ENCODE assay signal across 24 cellular contexts in genomic region chr12:93875157-93875556, GRCh38.
DNase-seq lines count a peak whose midpoint lies in the region; ATAC-seq, FAIRE-seq and TF ChIP-seq lines count a peak whose summit lies in the region.
"Had no signal": no experiment of that assay in that cellular context is flagged by ENCODE, and none has a peak within 500 bp of the region (broad histone marks: within the 10 kb centered on the region; RNA-seq: fewer than 3 reads in every experiment).

No MANE protein-coding gene starts in this region.

- POLR2A ChIA-PET in HepG2 (lab: Yijun Ruan, JAX), result no interaction called here
- POLR2A ChIA-PET in K562 (lab: Yijun Ruan, JAX), result no interaction called here

- TF ChIP-seq EP300 in HepG2 (IDR thresholded peaks at IDR 0.05; ENCODE audit: low read depth in 2 of 2, low read length in 2 of 2), result no peak
- no peak for TF ChIP-seq EP300 in HepG2 (CRISPR knock-in tag; IDR thresholded peaks at IDR 0.05; ENCODE audit: borderline replicate concordance)
- no peak for TF ChIP-seq EP300 in K562 (IDR thresholded peaks at IDR 0.05; ENCODE audit: low read length)

- TF ChIP-seq POLR2A in HepG2 (IDR thresholded peaks at IDR 0.05; ENCODE audit: insufficient read depth in 1 of 2, low read depth in 2 of 2, low read length in 2 of 2) (no peak), right lobe of liver (IDR thresholded peaks at IDR 0.05) (no peak), K562 (conservative IDR thresholded peaks at IDR 0.05) (no peak)

- intact Hi-C loops in HepG2 (cut with micrococcal nuclease; ENCODE audit: unreplicated experiment) (no loop called here), right lobe of liver (cut with DNase I) (no loop called here), K562 (cut with micrococcal nuclease) (no loop called here)

- H3K4me2 ChIP-seq in HepG2 (ENCODE audit: low read depth, low read length) (no peak overlapping the region), K562 (ENCODE audit: insufficient read depth, low read length) (no peak overlapping the region)
- H3K4me2 ChIP-seq: BLaER1 had no signal

- in situ Hi-C loops in HepG2 (cut with HindIII; ENCODE audit: extremely low pct_ligation_motif_present, low pct_unique_long_range_greater_than_20kb), result no loop called here
- in situ Hi-C loops in K562 (cut with MboI), result no loop called here

- H3K9ac ChIP-seq in HepG2 (ENCODE audit: insufficient read depth, low read depth, low read length) (no peak overlapping the region), K562 (ENCODE audit: insufficient read depth in 1 of 2, low read depth in 2 of 2, low read length in 2 of 2) (no peak overlapping the region)
- H3K9ac ChIP-seq: BLaER1 had no signal

- no peak for TF ChIP-seq CTCF in HepG2 (CRISPR knock-in tag; IDR thresholded peaks at IDR 0.05)
- TF ChIP-seq CTCF in right lobe of liver (IDR thresholded peaks at IDR 0.05), result no peak
- TF ChIP-seq CTCF in K562 (IDR thresholded peaks at IDR 0.05 in 2 of 3, conservative IDR thresholded peaks at IDR 0.05 in 1 of 3; ENCODE audit: insufficient read depth in 2 of 3, low read depth in 1 of 3, low read length in 3 of 3), result no peak

- H2AFZ ChIP-seq in HepG2 (ENCODE audit: low read length), result no peak overlapping the region
- no peak overlapping the region for H2AFZ ChIP-seq in K562 (ENCODE audit: low read depth, low read length)

- H3K36me3 ChIP-seq in HepG2 (replicated peaks in 1 of 2; ENCODE audit: control insufficient read depth in 1 of 2, insufficient read depth in 2 of 2, low read length in 2 of 2) (no peaks in the 10 kb centered on the region), right lobe of liver (no peaks in the 10 kb centered on the region), K562 (ENCODE audit: control insufficient read depth, insufficient read depth, low read length) (no peaks in the 10 kb centered on the region)
- H3K36me3 ChIP-seq: BE2C, BLaER1 had no signal

- H3K27ac ChIP-seq in HepG2 (ENCODE audit: extremely low read length, insufficient read depth, low read length) (no peak overlapping the region), right lobe of liver (no peak overlapping the region), K562 (ENCODE audit: extremely low read depth, low read depth, low read length) (no peak overlapping the region)
- H3K27ac ChIP-seq: BLaER1 had no signal

- H3K4me1 ChIP-seq in HepG2 (ENCODE audit: insufficient read depth, low read length) (no peaks in the 10 kb centered on the region), right lobe of liver (no peaks in the 10 kb centered on the region), K562 (replicated peaks in 1 of 2; ENCODE audit: control insufficient read depth in 2 of 2, insufficient read depth in 2 of 2, low read length in 2 of 2) (no peaks in the 10 kb centered on the region; a peak in 1 of 5 replicates)
- H3K4me1 ChIP-seq: BE2C, BLaER1 had no signal

- H3K9me3 ChIP-seq in HepG2 (ENCODE audit: low read length) (peaks cover 14% of the 10 kb centered on the region; the same call in 1 of the 2 replicates), right lobe of liver (no peaks in the 10 kb centered on the region), K562 (replicated peaks; ENCODE audit: control insufficient read depth, insufficient read depth, low read depth, low read length) (peaks cover 4% of the 10 kb centered on the region)
- H3K9me3 ChIP-seq: BE2C had no signal

- H3K4me3 ChIP-seq in HepG2 (replicated peaks in 1 of 3; ENCODE audit: insufficient read depth in 1 of 3, low read depth in 2 of 3, low read length in 3 of 3) (no peak overlapping the region), right lobe of liver (no peak overlapping the region), K562 (no peak overlapping the region)
- H3K4me3 ChIP-seq: BLaER1, GM12878 had no signal

- 0% methylated on average over 1 of the region's 1 CpG for WGBS in HepG2 (ENCODE audit: low lambda C conversion rate)
- 75% methylated on average over 1 of the region's 1 CpG for WGBS in right lobe of liver (ENCODE audit: insufficient coverage, low coverage, low lambda C conversion rate, missing lambda C conversion rate)
- 0% methylated on average over 1 of the region's 1 CpG for WGBS in K562 (ENCODE audit: insufficient coverage, low coverage, missing lambda C conversion rate)

- BruUV-seq in HepG2 (replicated peaks; lab: Mats Ljungman, UMichigan) (no TSS peak), K562 (replicated peaks; lab: Mats Ljungman, UMichigan) (no TSS peak)

- H3K9me1 ChIP-seq in K562 (ENCODE audit: control insufficient read depth, insufficient read depth, low read length), result no peaks in the 10 kb centered on the region

- H3K27me3 ChIP-seq in HepG2 (ENCODE audit: control insufficient read depth in 1 of 2, insufficient read depth in 2 of 2, low read length in 2 of 2) (no peaks in the 10 kb centered on the region), right lobe of liver (no peaks in the 10 kb centered on the region), K562 (ENCODE audit: control insufficient read depth in 2 of 2, insufficient read depth in 2 of 2, low read length in 2 of 2) (no peaks in the 10 kb centered on the region)
- H3K27me3 ChIP-seq: BE2C, BLaER1 had no signal

- CTCF ChIA-PET in HepG2 (lab: Yijun Ruan, JAX; ENCODE audit: low intra/inter-chr PET ratio, low total read pairs), result no interaction called here
- CTCF ChIA-PET in K562 (lab: Yijun Ruan, JAX; ENCODE audit: low intra/inter-chr PET ratio), result no interaction called here

- no peaks in the 10 kb centered on the region for H3K79me2 ChIP-seq in HepG2 (ENCODE audit: insufficient read depth, low read length)
- H3K79me2 ChIP-seq in K562 (ENCODE audit: control insufficient read depth, insufficient read depth, low read length), result no peaks in the 10 kb centered on the region

- no peak for ATAC-seq in HepG2
- no peak for ATAC-seq in right lobe of liver
- no peak for ATAC-seq in K562
- no peak for ATAC-seq in GM21737 (IDR thresholded peaks at IDR 0.05; ENCODE audit: unreplicated experiment)
- ATAC-seq: GM12878 had no signal

- TF ChIP-seq RAD21 in HepG2 (CRISPR knock-in tag; IDR thresholded peaks at IDR 0.05) (no peak), K562 (CRISPR knock-in tag; conservative IDR thresholded peaks at IDR 0.05 in 1 of 2, IDR thresholded peaks at IDR 0.05 in 1 of 2) (no peak)

- DNase-seq in HepG2 (ENCODE audit: low spot score) (no peak), right lobe of liver (no peak), K562 (ENCODE audit: extremely low read depth in 1 of 4, low spot score in 3 of 4) (no peak), HUDEP-2 (lab: John Stamatoyannopoulos, UW; ENCODE audit: unreplicated experiment in 76 of 76) (no peak)
- DNase-seq: 8988T; ACHN; BE2C; C1 segment of cervical spinal cord; CD4-positive, alpha-beta memory T cell; CD4-positive, CD25-positive, alpha-beta regulatory T cell; CD8-positive, alpha-beta memory T cell; COR-L47; DMS 273 treated with DMSO at 0.1 percent for 48 hours; DMS153; DMS79; DND-41; EL; GDM1 had no signal

- no peaks in the 10 kb centered on the region for H4K20me1 ChIP-seq in HepG2 (ENCODE audit: insufficient read depth, low read length)
- H4K20me1 ChIP-seq in K562 (replicated peaks; ENCODE audit: control insufficient read depth, insufficient read depth, low read length), result no peaks in the 10 kb centered on the region
- H4K20me1 ChIP-seq: BLaER1 had no signal

- FAIRE-seq in HepG2 (lab: Jason Lieb, UNC) (peak; percentile 23), K562 (lab: Jason Lieb, UNC) (no peak)
- FAIRE-seq: A204.1, GM12878, GM12892, GM18507 had no signal

TF ChIP-seq in HepG2, 621 proteins besides CTCF, POLR2A, EP300 and RAD21 (continues in another document):
- TF ChIP-seq HBP1 (CRISPR knock-in tag; IDR thresholded peaks at IDR 0.05; ENCODE audit: low read depth), result no peak
- TF ChIP-seq NRL (CRISPR knock-in tag; IDR thresholded peaks at IDR 0.05; ENCODE audit: borderline replicate concordance), result no peak
- TF ChIP-seq ZNF772 (CRISPR knock-in tag; IDR thresholded peaks at IDR 0.05), result no peak
- no peak for TF ChIP-seq ATF7-NPFF (CRISPR knock-in tag; IDR thresholded peaks at IDR 0.05; ENCODE audit: low read depth)

TF ChIP-seq in K562, 482 proteins besides CTCF, POLR2A, EP300 and RAD21:
- TF ChIP-seq ARHGAP35 (IDR thresholded peaks at IDR 0.05; ENCODE audit: partially characterized antibody) (no peak), NR2F6 (CRISPR knock-in tag; IDR thresholded peaks at IDR 0.05) (no peak), ZNF507 (tag; conservative IDR thresholded peaks at IDR 0.05) (peak; percentile 83)
TF ChIP-seq in K562: peak in this region for 1.
